In the genomic region with DNA sequence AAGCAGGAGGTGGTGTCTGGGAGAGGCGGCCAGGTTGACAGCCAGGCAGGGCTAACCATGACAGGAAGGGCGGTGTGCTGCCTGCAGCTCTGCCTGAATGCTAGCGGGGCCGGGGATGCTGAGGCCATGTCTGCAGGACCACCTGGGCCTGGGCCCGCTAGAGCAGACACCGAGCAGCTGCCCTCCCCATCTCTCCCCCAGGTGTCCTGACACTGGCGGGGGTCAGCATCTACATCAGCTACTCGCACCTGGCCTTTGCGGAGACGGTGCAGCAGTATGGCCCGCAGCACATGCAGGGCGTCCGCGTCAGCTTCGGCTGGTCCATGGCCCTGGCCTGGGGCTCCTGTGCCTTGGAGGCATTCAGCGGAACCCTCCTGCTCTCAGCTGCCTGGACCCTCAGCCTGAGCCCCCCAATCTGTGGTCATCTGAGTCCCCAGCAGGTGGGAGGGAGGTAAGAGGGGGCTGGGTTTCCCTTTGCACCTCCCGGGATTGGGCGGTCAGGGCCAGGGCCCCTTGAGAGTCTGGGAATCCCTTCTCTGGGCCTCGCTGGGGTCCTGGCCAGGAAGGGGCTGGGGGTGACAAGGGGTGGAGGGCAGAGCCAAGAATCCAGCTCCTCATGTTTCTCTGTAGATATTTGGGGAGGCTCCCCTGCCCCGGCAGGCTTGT, we compare ENCODE assay signal across 18 cellular contexts. TPM values are rescaled to one million over a fixed set of nuclear protein-coding genes. Genes with fewer than 3 reads are reported as not detected.
A peak's percentile ranks its signal among the peaks of the same experiment; 100 is the strongest.
DNase-seq lines count a peak whose midpoint lies in the region; FAIRE-seq and TF ChIP-seq lines count a peak whose summit lies in the region.
"Had no signal": no experiment of that assay in that cellular context is flagged by ENCODE, and none has a peak within 500 bp of the region (broad histone marks: within the 10 kb centered on the region; RNA-seq: fewer than 3 reads in every experiment).

No MANE protein-coding gene starts in this region.

- H3K36me3 ChIP-seq in BLaER1 (no peaks in the 10 kb centered on the region), NT2/D1 (ENCODE audit: insufficient read depth, insufficient read length, low read length) (no peaks in the 10 kb centered on the region), Peyer's patch (no peaks in the 10 kb centered on the region)

- H3K4me3 ChIP-seq in BLaER1 (no peak overlapping the region), NT2/D1 (ENCODE audit: insufficient read length, low read depth) (no peak overlapping the region), Peyer's patch (no peak overlapping the region)

- no peak for FAIRE-seq in frontal cortex (lab: Jason Lieb, UNC)
- FAIRE-seq: A204.1, RCC 7860 had no signal

- DNase-seq in NT2/D1 (ENCODE audit: low read depth, low spot score) (no peak), caudate nucleus (lab: John Stamatoyannopoulos, UW) (no peak), mucosa of gallbladder (ENCODE audit: low spot score) (no peak), frontal cortex (ENCODE audit: low spot score in 2 of 2) (no peak), HUDEP-2 (lab: John Stamatoyannopoulos, UW; ENCODE audit: unreplicated experiment in 76 of 76) (no peak), Peyer's patch (no peak)
- DNase-seq: Calu3; CD4-positive, alpha-beta T cell; DMS79 treated with DMSO at 0.1 percent for 48 hours; GOT3; NCI-H226; NCI-H69; NK-92 treated with Interleukin-12 subunit alpha and Interleukin-12 subunit beta, amount 100 ng/mL, for 24 hours; SHP77 treated with DMSO at 0.1 percent for 48 hours had no signal

- no peaks in the 10 kb centered on the region for H4K20me1 ChIP-seq in BLaER1

- H3K9ac ChIP-seq in BLaER1 (no peak overlapping the region), NT2/D1 (ENCODE audit: insufficient read length, low read depth) (peak overlapping the region; percentile 50)

- H3K27ac ChIP-seq in BLaER1 = peak overlapping the region; percentile 37
- peak overlapping the region; percentile 100 for H3K27ac ChIP-seq in caudate nucleus (ENCODE audit: low read depth, low read length)
- peak overlapping the region; percentile 100 for H3K27ac ChIP-seq in layer of hippocampus (ENCODE audit: low read depth, low read length)
- H3K27ac ChIP-seq in Peyer's patch = no peak overlapping the region

- H3K4me1 ChIP-seq in BLaER1 = peaks cover 92% of the 10 kb centered on the region
- H3K4me1 ChIP-seq in NT2/D1 (ENCODE audit: insufficient read depth, insufficient read length) = peaks cover 15% of the 10 kb centered on the region
- no peaks in the 10 kb centered on the region for H3K4me1 ChIP-seq in Peyer's patch

- no peak for TF ChIP-seq POLR2A in Peyer's patch (IDR thresholded peaks at IDR 0.05)

- H3K4me2 ChIP-seq in BLaER1 = peak overlapping the region; percentile 81

- H3K27me3 ChIP-seq in BLaER1 = no peaks in the 10 kb centered on the region
- no peaks in the 10 kb centered on the region for H3K27me3 ChIP-seq in NT2/D1 (ENCODE audit: insufficient read depth, insufficient read length)
- no peaks in the 10 kb centered on the region for H3K27me3 ChIP-seq in layer of hippocampus (ENCODE audit: control insufficient read depth, insufficient read depth, low read length)
- H3K27me3 ChIP-seq in Peyer's patch = no peaks in the 10 kb centered on the region

- H3K9me3 ChIP-seq in BLaER1 = no peaks in the 10 kb centered on the region
- H3K9me3 ChIP-seq in NT2/D1 (ENCODE audit: insufficient read depth, low read length) = no peaks in the 10 kb centered on the region
- no peaks in the 10 kb centered on the region for H3K9me3 ChIP-seq in Peyer's patch

- TF ChIP-seq CTCF in Peyer's patch (IDR thresholded peaks at IDR 0.05) = no peak

RNA-seq across cellular contexts. Expression of gene TMEM235, which starts 7.5 kb away (rescaled TPM):
- not detected for total RNA-seq in mucosa of gallbladder
- total RNA-seq in frontal cortex = not detected
- not detected for total RNA-seq in Peyer's patch
- total RNA-seq: Calu3; CD4-positive, alpha-beta T cell had no signal

RNA-seq across cellular contexts. Expression of gene BIRC5, which starts 24.9 kb away (rescaled TPM):
- 2.7 TPM for total RNA-seq in mucosa of gallbladder
- 6.9 TPM for total RNA-seq in frontal cortex
- 1 to 10 TPM; 2.4 to 6.5 (median 5.7) TPM for total RNA-seq in Peyer's patch

RNA-seq across cellular contexts. Expression of gene AFMID, which starts 51.8 kb away (rescaled TPM):
- 50.4 TPM for total RNA-seq in mucosa of gallbladder
- total RNA-seq in frontal cortex = 33.4 TPM
- total RNA-seq in Peyer's patch = 10 to 100 TPM; 28.2 to 98.2 (median 51.7) TPM

RNA-seq across cellular contexts. Expression of gene TK1, which starts 52.1 kb away (rescaled TPM):
- total RNA-seq in mucosa of gallbladder = 4.6 TPM
- total RNA-seq in frontal cortex = 3.7 TPM
- 10 to 100 TPM in 2 of 4 donors, 1 to 10 TPM in 2; 6.2 to 46.2 (median 10.1) TPM for total RNA-seq in Peyer's patch

Comparison
In these comparisons a context has a peak if more than half of its experiments do, and no peak if none do; other contexts are left out.
1. H3K27ac ChIP-seq: peak in BLaER1 (single experiment), caudate nucleus (single experiment) and layer of hippocampus (single experiment); none in Peyer's patch (0 of 4).